ENCODE assay signal across 24 cellular contexts in the genomic region with DNA sequence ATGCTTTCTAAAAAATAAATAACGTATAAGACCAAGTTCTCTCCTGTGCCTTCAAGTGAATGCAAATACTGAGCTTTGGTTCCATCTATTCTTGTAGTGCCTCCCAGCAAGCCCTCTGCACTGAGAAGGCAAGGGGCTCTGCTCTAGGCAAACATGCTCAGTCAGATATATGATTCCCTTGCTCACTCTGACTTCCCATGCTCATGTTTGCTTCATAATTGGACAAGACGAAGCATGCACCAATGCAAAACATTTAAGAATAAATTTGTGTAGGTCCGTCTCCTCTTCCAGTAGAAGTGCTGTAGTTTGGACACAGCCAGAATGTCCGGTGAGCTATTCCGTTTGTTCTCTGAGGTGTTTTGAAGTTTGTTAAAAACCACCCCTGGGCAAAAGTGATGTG.
DNase-seq lines count a peak whose midpoint lies in the region; ATAC-seq and TF ChIP-seq lines count a peak whose summit lies in the region.
"Had no signal": no experiment of that assay in that cellular context is flagged by ENCODE, and none has a peak within 500 bp of the region (broad histone marks: within the 10 kb centered on the region; RNA-seq: fewer than 3 reads in every experiment).

No MANE protein-coding gene starts in this region.

- peaks cover 26% of the 10 kb centered on the region for H3F3A ChIP-seq in GM23248 (ENCODE audit: insufficient read depth)

- H3K9me2 ChIP-seq in GM23248 (ENCODE audit: insufficient read depth), result no peaks in the 10 kb centered on the region

- in situ Hi-C loops in GM23248 (cut with MboI), result no loop called here

- POLR2A ChIA-PET in RWPE1 (lab: Yijun Ruan, JAX; ENCODE audit: low non-redundant PET), result no interaction called here

- ATAC-seq in GM21825 (IDR thresholded peaks at IDR 0.05; ENCODE audit: unreplicated experiment), result no peak
- ATAC-seq: CD8-positive, alpha-beta T cell had no signal

- CTCF ChIA-PET in RWPE1 (lab: Yijun Ruan, JAX), result no interaction called here

- H3K79me2 ChIP-seq in GM23248 (ENCODE audit: insufficient read depth) (peaks cover 9% of the 10 kb centered on the region; the same call in 1 of the 2 replicates), osteoblast (ENCODE audit: insufficient read depth, low read length) (peaks cover 22% of the 10 kb centered on the region)

- H2AFZ ChIP-seq in GM23248 (no peak overlapping the region), osteoblast (ENCODE audit: low read length) (no peak overlapping the region)
- H2AFZ ChIP-seq: PC-9 had no signal

- TF ChIP-seq CTCF in RWPE1 (conservative IDR thresholded peaks at IDR 0.05; ENCODE audit: low read depth), result no peak
- no peak for TF ChIP-seq CTCF in osteoblast (IDR thresholded peaks at IDR 0.05; ENCODE audit: extremely low read depth, low read depth, low read length)

- H3K4me2 ChIP-seq in GM23248 (ENCODE audit: unreplicated experiment) (peak overlapping the region; percentile 83), osteoblast (ENCODE audit: insufficient read depth, low read length) (no peak overlapping the region)
- H3K4me2 ChIP-seq: PC-9 had no signal

- H3K36me3 ChIP-seq in GM23248 (ENCODE audit: low read depth), result peaks cover 18% of the 10 kb centered on the region; the same call in 1 of the 2 replicates
- H3K36me3 ChIP-seq in osteoblast (ENCODE audit: insufficient read depth, low read length), result peaks cover 10% of the 10 kb centered on the region

- H4K20me1 ChIP-seq in GM23248 (ENCODE audit: insufficient read depth) (no peaks in the 10 kb centered on the region), osteoblast (ENCODE audit: insufficient read depth, low read length) (no peaks in the 10 kb centered on the region)

- H3K4me1 ChIP-seq in GM23248 (ENCODE audit: insufficient read depth) (peaks cover 25% of the 10 kb centered on the region), osteoblast (ENCODE audit: insufficient read depth, low read length) (peaks cover 20% of the 10 kb centered on the region)
- H3K4me1 ChIP-seq: Caco-2 had no signal

- WGBS in GM23248 (ENCODE audit: low coverage in 1 of 2, low lambda C conversion rate in 2 of 2, missing lambda C conversion rate in 2 of 2), 2 experiments, result 95 to 99% methylated on average over 5 of the region's 5 CpGs

- H3K9me3 ChIP-seq in GM23248 (ENCODE audit: low read depth) (no peaks in the 10 kb centered on the region), osteoblast (ENCODE audit: low read depth, low read length) (no peaks in the 10 kb centered on the region)
- H3K9me3 ChIP-seq: Caco-2 had no signal

- no peak overlapping the region for H3K9ac ChIP-seq in GM23248

- no peak for DNase-seq in GM23248
- no peak for DNase-seq in RWPE1 (ENCODE audit: low spot score)
- no peak for DNase-seq in epithelial cell of prostate (ENCODE audit: low read depth, low spot score)
- DNase-seq in osteoblast (ENCODE audit: insufficient read length, low spot score, missing footprints), result no peak
- no peak for DNase-seq in activated T-cell treated with anti-CD3 and anti-CD28 coated beads, Interleukin-2, amount 50 U/mL, for 48 hours
- no peak for DNase-seq in ecto neural progenitor cell (ENCODE audit: low spot score)
- DNase-seq: Caco-2; CD8-positive, alpha-beta T cell; DMS79; EL; GDM1; H7; NCI-H1092; NCI-H1417 treated with DMSO at 0.1 percent for 48 hours; NCI-H1694 treated with DMSO at 0.1 percent for 48 hours; NCI-H2171 treated with DMSO at 0.1 percent for 48 hours; NCI-H345; NCI-H510A treated with DMSO at 0.1 percent for 48 hours; NCI-H774; NK-92 treated with Interleukin-12 subunit alpha and Interleukin-12 subunit beta, amount 100 ng/mL, for 24 hours; PC-9; SHP77 had no signal

- no peaks in the 10 kb centered on the region for H3K27me3 ChIP-seq in GM23248 (replicated peaks; ENCODE audit: insufficient read depth)
- no peaks in the 10 kb centered on the region for H3K27me3 ChIP-seq in osteoblast (ENCODE audit: insufficient read depth, low read length)

- H3K27ac ChIP-seq in GM23248 (peak overlapping the region; percentile 72), RWPE1 (peak overlapping the region; percentile 77), epithelial cell of prostate (peak overlapping the region; percentile 61), osteoblast (ENCODE audit: low read depth, low read length) (peak overlapping the region; percentile 84)
- H3K27ac ChIP-seq: C4-2B, PC-9 had no signal

- H3K4me3 ChIP-seq in GM23248 (no peak overlapping the region), osteoblast (ENCODE audit: insufficient read depth, low read length) (no peak overlapping the region)
- H3K4me3 ChIP-seq: PC-9 had no signal
